In genomic region chr16:17404903-17405691, GRCh38 we compare ENCODE assay signal across 11 cellular contexts.
A peak's percentile ranks its signal among the peaks of the same experiment; 100 is the strongest.
DNase-seq lines count a peak whose midpoint lies in the region; ATAC-seq and TF ChIP-seq lines count a peak whose summit lies in the region.
"Had no signal": no experiment of that assay in that cellular context is flagged by ENCODE, and none has a peak within 500 bp of the region (broad histone marks: within the 10 kb centered on the region; RNA-seq: fewer than 3 reads in every experiment).

No MANE protein-coding gene starts in this region.

- H3K36me3 ChIP-seq in psoas muscle (ENCODE audit: insufficient read depth in 1 of 2, low read depth in 1 of 2) (no peaks in the 10 kb centered on the region), PC-9 (ENCODE audit: low read depth) (no peaks in the 10 kb centered on the region)

- H3K79me2 ChIP-seq in PC-9 (ENCODE audit: low read depth) = no peaks in the 10 kb centered on the region

- H3K4me3 Mint-ChIP-seq in WTC11 (no peak overlapping the region), glutamatergic neuron (ENCODE audit: unreplicated experiment) (no peak overlapping the region)

- H3K4me3 ChIP-seq in psoas muscle (peak overlapping the region; percentile 44), PC-9 (no peak overlapping the region)

- intact Hi-C loops in psoas muscle (cut with DNase I) = no loop called here
- intact Hi-C loops in PC-9 (cut with micrococcal nuclease; ENCODE audit: unreplicated experiment) = no loop called here

- H3K27ac Mint-ChIP-seq in WTC11 (no peak overlapping the region), glutamatergic neuron (ENCODE audit: unreplicated experiment) (peak overlapping the region; percentile 38)

- no peaks in the 10 kb centered on the region for H3F3A ChIP-seq in PC-9 (ENCODE audit: insufficient read depth, low read depth)

- peak overlapping the region; percentile 69 for H3K27ac ChIP-seq in psoas muscle
- no peak overlapping the region for H3K27ac ChIP-seq in PC-9

- H3K9me3 Mint-ChIP-seq in WTC11 (peaks cover 6% of the 10 kb centered on the region), glutamatergic neuron (ENCODE audit: unreplicated experiment) (peaks cover 5% of the 10 kb centered on the region)

- H3K4me1 Mint-ChIP-seq in WTC11 (peaks cover 32% of the 10 kb centered on the region), glutamatergic neuron (ENCODE audit: low read depth, unreplicated experiment) (peaks cover 28% of the 10 kb centered on the region)

- TF ChIP-seq CTCF in WTC11 (IDR thresholded peaks at IDR 0.05) (no peak), glutamatergic neuron (IDR thresholded peaks at IDR 0.05; ENCODE audit: partially characterized antibody, unreplicated experiment) (no peak), psoas muscle (IDR thresholded peaks at IDR 0.05) (no peak), PC-9 (conservative IDR thresholded peaks at IDR 0.05) (no peak)

- no peaks in the 10 kb centered on the region for H3K9me3 ChIP-seq in psoas muscle
- no peaks in the 10 kb centered on the region for H3K9me3 ChIP-seq in PC-9 (ENCODE audit: insufficient read depth, low read depth)

- DNase-seq in Daoy (ENCODE audit: low read depth) (peak; percentile 71), WTC11 (ENCODE audit: low spot score) (no peak), glutamatergic neuron (no peak), psoas muscle (peak; percentile 77 to 89), PC-9 (no peak), SK-N-DZ (ENCODE audit: low spot score) (no peak)
- DNase-seq: activated CD4-positive, alpha-beta T cell treated with anti-CD3 and anti-CD28 coated beads, Interleukin-2, amount 50 U/mL, for 1 hour; DND-41; NCI-H1105 had no signal

- H3K4me1 ChIP-seq in psoas muscle (peaks cover 9% of the 10 kb centered on the region), PC-9 (replicated peaks; ENCODE audit: insufficient read depth) (no peaks in the 10 kb centered on the region)

- POLR2A ChIA-PET in WTC11 (lab: Charles Lee) (no interaction called here), PC-9 (lab: Charles Lee; ENCODE audit: unreplicated experiment) (no interaction called here)

- 23 to 33% (median 29%) methylated on average over 24 of the region's 24 CpGs for WGBS in psoas muscle, 3 donors

- H2AFZ ChIP-seq in PC-9 = no peak overlapping the region

- H3K27me3 ChIP-seq in psoas muscle (ENCODE audit: insufficient read depth in 3 of 3, low read length in 2 of 3) (no peaks in the 10 kb centered on the region), PC-9 (ENCODE audit: insufficient read depth, low read depth) (peaks cover 12% of the 10 kb centered on the region)

- H3K36me3 Mint-ChIP-seq in WTC11 = peaks cover 11% of the 10 kb centered on the region
- H3K36me3 Mint-ChIP-seq in glutamatergic neuron (ENCODE audit: unreplicated experiment) = no peaks in the 10 kb centered on the region

- H4K20me1 ChIP-seq in PC-9 (ENCODE audit: insufficient read depth) = no peaks in the 10 kb centered on the region

- no peaks in the 10 kb centered on the region for H3K9me2 ChIP-seq in PC-9 (ENCODE audit: insufficient read depth)

- no TSS peak for BruUV-seq in PC-9 (replicated peaks; lab: Mats Ljungman, UMichigan)

- CTCF ChIA-PET in WTC11 (lab: Charles Lee) (interaction anchor here (0.6 to 1.6 kb wide), 2 partner anchors 62 to 337 kb away, joined by 4 to 7 read pairs; no protein-coding TSS in a partner anchor), PC-9 (lab: Charles Lee) (interaction anchor here (0.6 kb wide), 1 partner anchor 190 kb away, joined by 4 read pairs; no protein-coding TSS in a partner anchor)

- H3K27me3 Mint-ChIP-seq in WTC11 (ENCODE audit: low read depth) (no peaks in the 10 kb centered on the region), glutamatergic neuron (ENCODE audit: unreplicated experiment) (peaks cover 6% of the 10 kb centered on the region)

- ATAC-seq in WTC11 = no peak; the same call in 1 of the 2 replicates
- peak; percentile 82 to 92 (median 90) for ATAC-seq in psoas muscle
- no peak for ATAC-seq in GM18873 (IDR thresholded peaks at IDR 0.05; ENCODE audit: low FRiP score, unreplicated experiment)
- ATAC-seq in HG02970 (IDR thresholded peaks at IDR 0.05; ENCODE audit: low FRiP score, unreplicated experiment) = no peak

- no peak overlapping the region for H3K4me2 ChIP-seq in PC-9

TF ChIP-seq in WTC11, 78 proteins besides CTCF, POLR2A, EP300 and RAD21:
- TF ChIP-seq ATF1 (CRISPR knock-in tag; IDR thresholded peaks at IDR 0.05) = no peak
- TF ChIP-seq GABPB1 (CRISPR knock-in tag; IDR thresholded peaks at IDR 0.05) = 0 out of 2 replicates have a peak, but pooled peaks have one; percentile 27
TF ChIP-seq in WTC11: peak in this region for 1.

Comparison
In these comparisons a context has a peak if more than half of its experiments do, and no peak if none do; other contexts are left out.
1. DNase-seq: peak in Daoy (single experiment) and psoas muscle (2 of 2); none in WTC11 (single experiment), glutamatergic neuron (single experiment), PC-9 (0 of 2) and SK-N-DZ (single experiment).
2. ATAC-seq: peak in psoas muscle (4 of 4); none in WTC11 (single experiment), GM18873 (single experiment) and HG02970 (single experiment).